11 cellular contexts compared by ENCODE assay signal in genomic region chr16:51431517-51432241, GRCh38.
DNase-seq lines count a peak whose midpoint lies in the region; ATAC-seq and TF ChIP-seq lines count a peak whose summit lies in the region.
"Had no signal": no experiment of that assay in that cellular context is flagged by ENCODE, and none has a peak within 500 bp of the region (broad histone marks: within the 10 kb centered on the region; RNA-seq: fewer than 3 reads in every experiment).

No MANE protein-coding gene starts in this region.

- POLR2A ChIA-PET in Panc1 (lab: Charles Lee) = no interaction called here

- no peak overlapping the region for H3K27ac Mint-ChIP-seq in progenitor cell of endocrine pancreas

- intact Hi-C loops in Panc1 (cut with micrococcal nuclease; ENCODE audit: unreplicated experiment) = no loop called here
- intact Hi-C loops in ascending aorta (cut with DNase I) = no loop called here

- no TSS peak for BruUV-seq in Panc1 (replicated peaks; lab: Mats Ljungman, UMichigan)

- no peaks in the 10 kb centered on the region for H3K36me3 Mint-ChIP-seq in progenitor cell of endocrine pancreas (ENCODE audit: insufficient read depth)

- no peak for TF ChIP-seq CTCF in Panc1 (IDR thresholded peaks at IDR 0.05)
- TF ChIP-seq CTCF in fibroblast of mammary gland (conservative IDR thresholded peaks at IDR 0.05; ENCODE audit: control insufficient read depth, insufficient read depth, low read depth, low read length) = no peak
- no peak for TF ChIP-seq CTCF in ascending aorta (IDR thresholded peaks at IDR 0.05)
- no peak for TF ChIP-seq CTCF in progenitor cell of endocrine pancreas (IDR thresholded peaks at IDR 0.05; ENCODE audit: unreplicated experiment)

- H3K27me3 Mint-ChIP-seq in progenitor cell of endocrine pancreas = peaks cover 14% of the 10 kb centered on the region

- CTCF ChIA-PET in Panc1 (lab: Charles Lee) = no interaction called here

- H3K4me3 ChIP-seq in Panc1 (ENCODE audit: low read depth in 2 of 2, low read length in 2 of 2) = no peak overlapping the region
- H3K4me3 ChIP-seq in fibroblast of mammary gland (ENCODE audit: control insufficient read depth, low read depth, low read length) = no peak overlapping the region
- H3K4me3 ChIP-seq in ascending aorta = no peak overlapping the region
- H3K4me3 ChIP-seq: upper lobe of right lung had no signal

- no peaks in the 10 kb centered on the region for H3K4me1 ChIP-seq in Panc1 (ENCODE audit: control insufficient read depth, insufficient read depth, low read length)
- H3K4me1 ChIP-seq in ascending aorta = no peaks in the 10 kb centered on the region
- H3K4me1 ChIP-seq: upper lobe of right lung had no signal

- H3K9me3 Mint-ChIP-seq in progenitor cell of endocrine pancreas (ENCODE audit: low read depth) = no peaks in the 10 kb centered on the region

- H3K27ac ChIP-seq in Panc1 (ENCODE audit: low read length) (no peak overlapping the region), ascending aorta (no peak overlapping the region)
- H3K27ac ChIP-seq: upper lobe of right lung had no signal

- H3K27me3 ChIP-seq in Panc1 (ENCODE audit: control insufficient read depth, insufficient read depth, low read length) (no peaks in the 10 kb centered on the region), ascending aorta (no peaks in the 10 kb centered on the region)
- H3K27me3 ChIP-seq: upper lobe of right lung had no signal

- H3K36me3 ChIP-seq in Panc1 (ENCODE audit: control insufficient read depth, insufficient read depth, low read length) (no peaks in the 10 kb centered on the region), ascending aorta (no peaks in the 10 kb centered on the region)
- H3K36me3 ChIP-seq: upper lobe of right lung had no signal

- H3K9me3 ChIP-seq in Panc1 (ENCODE audit: control insufficient read depth, insufficient read depth, low read depth, low read length) = no peaks in the 10 kb centered on the region
- H3K9me3 ChIP-seq in ascending aorta = no peaks in the 10 kb centered on the region
- H3K9me3 ChIP-seq: upper lobe of right lung had no signal

- no peak for ATAC-seq in Panc1
- ATAC-seq in GM18519 (IDR thresholded peaks at IDR 0.05; ENCODE audit: low FRiP score, unreplicated experiment) = no peak
- ATAC-seq: upper lobe of right lung had no signal

- peaks cover 8% of the 10 kb centered on the region for H3K4me1 Mint-ChIP-seq in progenitor cell of endocrine pancreas (ENCODE audit: low read depth)

- in situ Hi-C loops in Panc1 (cut with HindIII; ENCODE audit: low pct_unique_long_range_greater_than_20kb, low sequenced_read_pairs) = no loop called here

- peak; percentile 88 for DNase-seq in GM03348 (ENCODE audit: low spot score)
- peak; percentile 33 for DNase-seq in Panc1 (ENCODE audit: low read depth, low spot score)
- DNase-seq in fibroblast of mammary gland (ENCODE audit: low read depth) = peak; percentile 99
- DNase-seq in putamen (ENCODE audit: low spot score) = peak; percentile 66
- no peak for DNase-seq in SIG-M5 treated with dmso at 0.1 percent for 504 hours (lab: John Stamatoyannopoulos, UW; ENCODE audit: unreplicated experiment)
- DNase-seq in ascending aorta (ENCODE audit: low spot score in 2 of 2) = no peak
- DNase-seq in progenitor cell of endocrine pancreas (ENCODE audit: low spot score, unreplicated experiment) = no peak
- DNase-seq: Right ventricle myocardium superior; stimulated activated CD4-positive, alpha-beta T cell treated with anti-CD3 and anti-CD28 coated beads, Interleukin-15, amount 100 ng/mL, for 24 hours; upper lobe of right lung had no signal

- H3K4me3 Mint-ChIP-seq in progenitor cell of endocrine pancreas (ENCODE audit: low read depth) = no peak overlapping the region

Comparison
In these comparisons a context has a peak if more than half of its experiments do, and no peak if none do; other contexts are left out.
1. DNase-seq: peak in GM03348 (single experiment), Panc1 (single experiment), fibroblast of mammary gland (single experiment) and putamen (single experiment); none in SIG-M5 treated with dmso at 0.1 percent for 504 hours (single experiment), ascending aorta (0 of 2) and progenitor cell of endocrine pancreas (single experiment).